Comparison of ENCODE assay signal across 9 cellular contexts in genomic region chr11:83158474-83158786, GRCh38. TPM values are rescaled to one million over a fixed set of nuclear protein-coding genes. Genes with fewer than 3 reads are reported as not detected.
A peak's percentile ranks its signal among the peaks of the same experiment; 100 is the strongest.
DNase-seq lines count a peak whose midpoint lies in the region; ATAC-seq and TF ChIP-seq lines count a peak whose summit lies in the region.
"Had no signal": no experiment of that assay in that cellular context is flagged by ENCODE, and none has a peak within 500 bp of the region (broad histone marks: within the 10 kb centered on the region; RNA-seq: fewer than 3 reads in every experiment).

No MANE protein-coding gene starts in this region.

- H3K27me3 ChIP-seq in OCI-LY3 (ENCODE audit: low read depth, low read length) (no peaks in the 10 kb centered on the region), neuronal stem cell (ENCODE audit: control insufficient read depth in 3 of 3, insufficient read depth in 3 of 3, low read depth in 1 of 3, low read length in 3 of 3) (no peaks in the 10 kb centered on the region)

- no peak overlapping the region for H2BK12ac ChIP-seq in neuronal stem cell (ENCODE audit: low read length)

- WGBS in neuronal stem cell (ENCODE audit: extremely low coverage in 2 of 2, insufficient read length in 2 of 2, insufficient replicate concordance in 1 of 2), 2 donors: no CpG with 5 or more reads among the region's 4 CpGs

- H3K9me3 Mint-ChIP-seq in endothelial cell (ENCODE audit: unreplicated experiment): no peaks in the 10 kb centered on the region

- no peak overlapping the region for H2BK5ac ChIP-seq in neuronal stem cell (ENCODE audit: low read length)

- H3K79me2 ChIP-seq in OCI-LY3 (ENCODE audit: low read length): peaks cover 65% of the 10 kb centered on the region

- peak overlapping the region; percentile 94 for H3K27ac Mint-ChIP-seq in endothelial cell (ENCODE audit: unreplicated experiment)

- peaks cover 51% of the 10 kb centered on the region for H4K20me1 ChIP-seq in OCI-LY3 (ENCODE audit: insufficient read depth, low read length)

- ATAC-seq in HG02981 (IDR thresholded peaks at IDR 0.05; ENCODE audit: unreplicated experiment) (no peak), GM18867 (IDR thresholded peaks at IDR 0.05; ENCODE audit: unreplicated experiment) (no peak)
- ATAC-seq: left lobe of liver had no signal

- H2AFZ ChIP-seq in OCI-LY3 (ENCODE audit: low read depth, low read length): no peak overlapping the region
- H2AFZ ChIP-seq in neuronal stem cell (ENCODE audit: low read length): no peak overlapping the region

- H3K9me3 ChIP-seq in OCI-LY3 (ENCODE audit: insufficient read depth, low read length) (no peaks in the 10 kb centered on the region), neuronal stem cell (replicated peaks in 1 of 2; ENCODE audit: control insufficient read depth in 2 of 2, insufficient read depth in 1 of 2, low read depth in 1 of 2, low read length in 2 of 2) (no peaks in the 10 kb centered on the region)

- H3K27ac ChIP-seq in C4-2B: peak overlapping the region; percentile 98
- H3K27ac ChIP-seq in OCI-LY3 (ENCODE audit: low read length): peak overlapping the region; percentile 88
- no peak overlapping the region for H3K27ac ChIP-seq in neuronal stem cell (replicated peaks; ENCODE audit: low read length)

- peak overlapping the region; percentile 96 for H3K4me2 ChIP-seq in OCI-LY3 (ENCODE audit: low read length)
- peak overlapping the region; percentile 43 for H3K4me2 ChIP-seq in neuronal stem cell (ENCODE audit: insufficient read depth, low read length, poor library complexity, severe bottlenecking)

- H3K4me3 ChIP-seq in OCI-LY3 (ENCODE audit: low read length) (peak overlapping the region; percentile 92), neuronal stem cell (ENCODE audit: low read length in 2 of 2) (peak overlapping the region; percentile 94 to 95)

- TF ChIP-seq CTCF in C4-2B (conservative IDR thresholded peaks at IDR 0.05): no peak
- TF ChIP-seq CTCF in OCI-LY3 (IDR thresholded peaks at IDR 0.05; ENCODE audit: low read depth, low read length): no peak
- TF ChIP-seq CTCF in endothelial cell (IDR thresholded peaks at IDR 0.05; ENCODE audit: unreplicated experiment): no peak

- no peak overlapping the region for H4K8ac ChIP-seq in neuronal stem cell (ENCODE audit: low read depth, low read length)

- H3K36me3 ChIP-seq in OCI-LY3 (replicated peaks; ENCODE audit: low read depth, low read length) (peaks cover 43% of the 10 kb centered on the region), neuronal stem cell (replicated peaks in 1 of 2; ENCODE audit: control insufficient read depth in 2 of 2, insufficient read depth in 2 of 2, low read length in 2 of 2) (peaks cover 4 to 52% of the 10 kb centered on the region in 2 donors)

- peaks cover 29% of the 10 kb centered on the region for H3K4me1 Mint-ChIP-seq in endothelial cell (ENCODE audit: unreplicated experiment)

- H2BK120ac ChIP-seq in neuronal stem cell (ENCODE audit: low read depth, low read length): no peak overlapping the region

- H3K9ac ChIP-seq in OCI-LY3 (ENCODE audit: low read length) (peak overlapping the region; percentile 96), neuronal stem cell (ENCODE audit: low read depth, low read length, poor library complexity) (no peak overlapping the region)

- no peak overlapping the region for H2BK15ac ChIP-seq in neuronal stem cell (ENCODE audit: low read length)

- no peak overlapping the region for H4K91ac ChIP-seq in neuronal stem cell (ENCODE audit: low read depth, low read length, poor library complexity)

- no peaks in the 10 kb centered on the region for H3K79me1 ChIP-seq in neuronal stem cell (ENCODE audit: low read depth, low read length)

- H3K14ac ChIP-seq in neuronal stem cell (ENCODE audit: low read length): no peak overlapping the region

- peak overlapping the region; percentile 100 for H3K4me3 Mint-ChIP-seq in endothelial cell (ENCODE audit: unreplicated experiment)

- H3K4ac ChIP-seq in neuronal stem cell (ENCODE audit: low read length): no peak overlapping the region

- H3K23ac ChIP-seq in neuronal stem cell (ENCODE audit: low read depth, low read length, poor library complexity): no peak overlapping the region

- peaks cover 21% of the 10 kb centered on the region for H3K27me3 Mint-ChIP-seq in endothelial cell (ENCODE audit: unreplicated experiment)

- no peak overlapping the region for H3K18ac ChIP-seq in neuronal stem cell (ENCODE audit: low read length)

- H3K4me1 ChIP-seq in OCI-LY3 (ENCODE audit: low read length): peaks cover 54% of the 10 kb centered on the region
- H3K4me1 ChIP-seq in neuronal stem cell (ENCODE audit: control insufficient read depth in 2 of 2, insufficient read depth in 1 of 2, low read depth in 1 of 2, low read length in 2 of 2): peaks cover 4 to 13% of the 10 kb centered on the region in 2 donors

- no peak for DNase-seq in endothelial cell (ENCODE audit: low spot score)
- no peak for DNase-seq in neuronal stem cell (ENCODE audit: low spot score)
- DNase-seq in GM19238 (ENCODE audit: insufficient read length, low spot score): no peak
- DNase-seq in NCI-H1417 treated with DMSO at 0.1 percent for 48 hours (lab: John Stamatoyannopoulos, UW): no peak

- no peak overlapping the region for H2AK5ac ChIP-seq in neuronal stem cell (ENCODE audit: low read depth, low read length)

- peaks cover 10% of the 10 kb centered on the region for H3K36me3 Mint-ChIP-seq in endothelial cell (ENCODE audit: low read depth, unreplicated experiment)

RNA-seq across cellular contexts. Expression of gene PCF11, which starts 1.5 kb away (rescaled TPM):
- total RNA-seq in endothelial cell (ENCODE audit: unreplicated experiment): 53.2 TPM
- 38.7 TPM for polyA plus RNA-seq in neuronal stem cell (2013, experiment 1 of 2)
- 37.3 TPM for polyA plus RNA-seq in neuronal stem cell (2013, experiment 2 of 2)

RNA-seq across cellular contexts. Expression of gene ANKRD42, which starts 35.1 kb away (rescaled TPM):
- total RNA-seq in endothelial cell (ENCODE audit: unreplicated experiment): 11.4 TPM
- 4.3 TPM for polyA plus RNA-seq in neuronal stem cell (2013, experiment 1 of 2)
- 4.2 TPM for polyA plus RNA-seq in neuronal stem cell (2013, experiment 2 of 2)
